In genomic region chr5:181133610-181134231, GRCh38 we compare ENCODE assay signal across 1 cellular context.
TF ChIP-seq lines count a peak whose summit lies in the region.

No MANE protein-coding gene starts in this region.

TF ChIP-seq in GM23338, 12 proteins besides CTCF, POLR2A, EP300 and RAD21 (continued from another document):
- TF ChIP-seq ETS1 (IDR thresholded peaks at IDR 0.05) (no peak), EZH2phosphoT487 (IDR thresholded peaks at IDR 0.05; ENCODE audit: unreplicated experiment) (no peak), JUNB (IDR thresholded peaks at IDR 0.05; ENCODE audit: unreplicated experiment) (no peak), ZNF114 (CRISPR knock-in tag; IDR thresholded peaks at IDR 0.05) (no peak), CREB1 (CRISPR knock-in tag; IDR thresholded peaks at IDR 0.05; ENCODE audit: low read depth) (no peak)
